23 cellular contexts compared by ENCODE assay signal in the genomic region with DNA sequence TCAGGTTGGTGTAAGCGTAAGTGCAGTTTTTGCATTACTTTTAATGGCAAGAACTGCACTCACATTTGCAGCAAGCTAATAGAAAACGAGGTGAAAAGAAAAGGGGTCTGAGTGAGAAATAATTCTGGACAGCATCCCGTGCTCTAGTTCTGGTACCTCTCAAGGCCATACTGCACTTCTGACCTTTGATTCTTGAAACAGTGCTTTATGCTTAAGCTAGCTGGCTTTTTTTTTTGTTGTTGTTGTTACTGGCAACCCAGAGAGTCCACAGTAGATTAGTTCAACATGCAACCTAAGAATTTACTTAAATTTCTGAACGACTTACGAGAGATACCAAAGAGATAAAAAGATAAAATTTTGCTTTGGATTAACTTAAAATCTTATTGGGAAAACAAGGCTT.
"Had no signal": no experiment of that assay in that cellular context is flagged by ENCODE, and none has a peak within 500 bp of the region (broad histone marks: within the 10 kb centered on the region; RNA-seq: fewer than 3 reads in every experiment).

No MANE protein-coding gene starts in this region.

- H3K9ac ChIP-seq: KMS-11 had no signal

- H3K4me2 ChIP-seq: KMS-11 had no signal

- H3K27me3 ChIP-seq: brain microvascular endothelial cell, cardiac muscle cell had no signal

- H3K4me3 ChIP-seq: cardiac muscle cell, SK-N-MC had no signal

- ATAC-seq: activated CD4-positive, alpha-beta T cell treated with anti-CD3 and anti-CD28 coated beads for 36 hours; activated T-cell treated with anti-CD3 and anti-CD28 coated beads, Interleukin-2, amount 50 U/mL, for 72 hours; Right ventricle myocardium inferior; T-cell had no signal

- H3K27ac ChIP-seq: brain microvascular endothelial cell, cardiac muscle cell, KMS-11, SK-N-MC, WERI-Rb-1 had no signal

- H3K36me3 ChIP-seq: brain microvascular endothelial cell, cardiac muscle cell, WERI-Rb-1 had no signal

- DNase-seq: activated CD4-positive, alpha-beta memory T cell treated with anti-CD3 and anti-CD28 coated beads, Interleukin-2, amount 10 ng/mL, durations not matched to agents 7 days and 5 days; activated CD4-positive, alpha-beta T cell treated with anti-CD3 and anti-CD28 coated beads for 36 hours; activated CD4-positive, alpha-beta T cell treated with anti-CD3 and anti-CD28 coated beads, Interleukin-2, amount 50 U/mL, for 1 hour; activated CD8-positive, alpha-beta memory T cell treated with anti-CD3 and anti-CD28 coated beads, Interleukin-2, amount 50 U/mL, for 4 hours; activated T-cell treated with anti-CD3 and anti-CD28 coated beads, Interleukin-2, amount 50 U/mL, for 72 hours; amygdala; brain microvascular endothelial cell; NCI-H1092; NCI-H1417; NCI-H2029; NCI-H2107; NCI-H226; NCI-H526 treated with DMSO at 0.1 percent for 48 hours; NCI-H82; RPMI8226; T-cell; T-helper 2 cell; T1000; WERI-Rb-1 had no signal
